Comparison of ENCODE assay signal across 15 cellular contexts in genomic region chr7:57343901-57344622, GRCh38.
DNase-seq lines count a peak whose midpoint lies in the region; ATAC-seq, FAIRE-seq and TF ChIP-seq lines count a peak whose summit lies in the region.
"Had no signal": no experiment of that assay in that cellular context is flagged by ENCODE, and none has a peak within 500 bp of the region (broad histone marks: within the 10 kb centered on the region; RNA-seq: fewer than 3 reads in every experiment).

No MANE protein-coding gene starts in this region.

- H3K4me3 ChIP-seq in heart right ventricle (no peak overlapping the region), right cardiac atrium (ENCODE audit: low read length) (no peak overlapping the region), gastrocnemius medialis (no peak overlapping the region)
- H3K4me3 ChIP-seq: GM12878, GM23248 had no signal

- in situ Hi-C loops in gastrocnemius medialis (cut with MboI; ENCODE audit: low sequenced_read_pairs in 4 of 4), result no loop called here

- ATAC-seq in Right ventricle myocardium inferior (peak; percentile 71), heart right ventricle (peak; percentile 77 to 93 (median 87)), right cardiac atrium (peak; percentile 82 to 85), gastrocnemius medialis (peak; percentile 52 to 63)
- ATAC-seq: GM12878, HCT116 had no signal

- WGBS in heart right ventricle, 2 donors, result 58% methylated on average over 15 of the region's 15 CpGs
- WGBS in right cardiac atrium, result 61% methylated on average over 15 of the region's 15 CpGs

- H3K9me3 ChIP-seq in heart right ventricle, result peaks cover 0 to 28% (median 0%) of the 10 kb centered on the region in 11 donors
- no peaks in the 10 kb centered on the region for H3K9me3 ChIP-seq in right cardiac atrium (ENCODE audit: control insufficient read depth, low read length)
- H3K9me3 ChIP-seq in gastrocnemius medialis, result no peaks in the 10 kb centered on the region

- FAIRE-seq in GM12892 (lab: Jason Lieb, UNC), result no peak
- FAIRE-seq: A204.1, GM12878, H54 had no signal

- H3K27me3 ChIP-seq in heart right ventricle, result no peaks in the 10 kb centered on the region
- no peaks in the 10 kb centered on the region for H3K27me3 ChIP-seq in right cardiac atrium (ENCODE audit: control insufficient read depth, insufficient read depth)
- H3K27me3 ChIP-seq in gastrocnemius medialis, result no peaks in the 10 kb centered on the region

- intact Hi-C loops in Right ventricle myocardium inferior (cut with DNase I), result loop anchor here (10.0 kb wide), 1 partner anchor 1379 kb away; the partner anchor contains the start of gene NIPSNAP2
- intact Hi-C loops in heart right ventricle (cut with DNase I), result no loop called here
- intact Hi-C loops in right cardiac atrium (cut with DNase I), result no loop called here
- intact Hi-C loops in gastrocnemius medialis (cut with DNase I; ENCODE audit: low total_unique reads), result no loop called here
- intact Hi-C loops in posterior cingulate gyrus (cut with DNase I), result no loop called here

- TF ChIP-seq CTCF in heart right ventricle (IDR thresholded peaks at IDR 0.05) (no peak), gastrocnemius medialis (IDR thresholded peaks at IDR 0.05 in 4 of 5, conservative IDR thresholded peaks at IDR 0.05 in 1 of 5) (no peak)

- H3K36me3 ChIP-seq in heart right ventricle (no peaks in the 10 kb centered on the region), gastrocnemius medialis (no peaks in the 10 kb centered on the region)

- DNase-seq in Right ventricle myocardium inferior (ENCODE audit: missing footprints) (peak; percentile 83), heart right ventricle (peak; percentile 81 to 84), right cardiac atrium (peak; percentile 75 to 94 (median 91)), gastrocnemius medialis (peak in 1 of 2 donors; percentile 80), GM12892 (ENCODE audit: insufficient read length) (no peak), posterior cingulate gyrus (no peak), iPS-NIHi7 (ENCODE audit: extremely low spot score) (no peak)
- DNase-seq: C1 segment of cervical spinal cord; CD4-positive, alpha-beta T cell; DMS79; GM23248 had no signal

- TF ChIP-seq POLR2A in gastrocnemius medialis (IDR thresholded peaks at IDR 0.05) (no peak), GM12892 (IDR thresholded peaks at IDR 0.05; ENCODE audit: low read depth, low read length) (no peak)

- peaks cover 0 to 24% (median 4%) of the 10 kb centered on the region in 9 donors for H3K4me1 ChIP-seq in heart right ventricle
- H3K4me1 ChIP-seq in right cardiac atrium (ENCODE audit: control insufficient read depth, insufficient read depth, low read length), result peaks cover 2% of the 10 kb centered on the region
- H3K4me1 ChIP-seq in gastrocnemius medialis, result no peaks in the 10 kb centered on the region

- H3K27ac ChIP-seq in heart right ventricle, result peak overlapping the region in 9 of 10 donors; percentile 66 to 86 (median 81)
- peak overlapping the region; percentile 95 for H3K27ac ChIP-seq in right cardiac atrium (ENCODE audit: low read length)
- H3K27ac ChIP-seq in gastrocnemius medialis, result peak overlapping the region; percentile 30 to 77 (median 68)
- H3K27ac ChIP-seq: GM23248 had no signal

Comparison
In these comparisons a context has a peak if more than half of its experiments do, and no peak if none do; other contexts are left out.
1. DNase-seq: peak in Right ventricle myocardium inferior (single experiment), heart right ventricle (2 of 2) and right cardiac atrium (3 of 3); none in GM12892 (single experiment), posterior cingulate gyrus (0 of 10) and iPS-NIHi7 (single experiment).
2. Peak in every context shown above with its lines, with median percentiles within 50 percentile points of each other: ATAC-seq and H3K27ac ChIP-seq.